In genomic region chr16:30941600-30942420, GRCh38 we compare ENCODE assay signal across 8 cellular contexts. TPM values are rescaled to one million over a fixed set of nuclear protein-coding genes. Genes with fewer than 3 reads are reported as not detected.
DNase-seq lines count a peak whose midpoint lies in the region; FAIRE-seq and TF ChIP-seq lines count a peak whose summit lies in the region.

No MANE protein-coding gene starts in this region.

- H3K23ac ChIP-seq in trophoblast cell (ENCODE audit: low read length) = no peak overlapping the region

- H2BK12ac ChIP-seq in trophoblast cell (ENCODE audit: low read length) = no peak overlapping the region

- H4K12ac ChIP-seq in trophoblast cell (ENCODE audit: low read depth, low read length) = no peak overlapping the region

- FAIRE-seq in HTR-8/SVneo (lab: Jason Lieb, UNC) = peak; percentile 78

- H2BK120ac ChIP-seq in trophoblast cell (ENCODE audit: insufficient read depth, low read length, poor library complexity) = no peak overlapping the region

- H3K4me1 ChIP-seq in trophoblast cell (ENCODE audit: control insufficient read depth in 1 of 2, insufficient read depth in 2 of 2, low read length in 2 of 2) = no peaks in the 10 kb centered on the region

- no peak overlapping the region for H3K18ac ChIP-seq in trophoblast cell (ENCODE audit: low read length)

- WGBS in trophoblast cell (ENCODE audit: extremely low coverage, insufficient coverage, insufficient read length) = no CpG with 5 or more reads among the region's 15 CpGs

- H3K9me3 ChIP-seq in trophoblast cell (ENCODE audit: insufficient read depth, low read depth, low read length) = no peaks in the 10 kb centered on the region

- H3K27me3 ChIP-seq in trophoblast cell (ENCODE audit: insufficient read depth, low read length) = no peaks in the 10 kb centered on the region

- H3K79me2 ChIP-seq in trophoblast cell (ENCODE audit: control insufficient read depth, insufficient read depth, low read length, poor library complexity) = no peaks in the 10 kb centered on the region

- no peak overlapping the region for H3K4me2 ChIP-seq in trophoblast cell (ENCODE audit: low read length)

- no peak overlapping the region for H3K4me3 ChIP-seq in trophoblast cell (ENCODE audit: low read depth, low read length)

- no peak overlapping the region for H3K27ac ChIP-seq in trophoblast cell (ENCODE audit: low read depth, low read length)

- no peak overlapping the region for H4K8ac ChIP-seq in trophoblast cell (ENCODE audit: low read depth, low read length)

- no peak overlapping the region for H3K9ac ChIP-seq in trophoblast cell (ENCODE audit: low read length)

- no peak overlapping the region for H3K4ac ChIP-seq in trophoblast cell (ENCODE audit: low read depth, low read length)

- no peak overlapping the region for H2AK5ac ChIP-seq in trophoblast cell (ENCODE audit: low read length)

- H4K91ac ChIP-seq in trophoblast cell (ENCODE audit: low read depth, low read length) = no peak overlapping the region

- DNase-seq in DMS153 treated with DMSO at 0.1 percent for 48 hours (lab: John Stamatoyannopoulos, UW; ENCODE audit: unreplicated experiment) = peak; percentile 42
- peak; percentile 91 for DNase-seq in GM20000 (ENCODE audit: low spot score)
- DNase-seq in HTR-8/SVneo (ENCODE audit: insufficient read length, low spot score) = peak; percentile 79
- DNase-seq in RPMI7951 (ENCODE audit: low read depth) = peak; percentile 60
- peak; percentile 71 for DNase-seq in activated naive CD4-positive, alpha-beta T cell treated with Interleukin-2 at 50 U/mL for 16 hours
- DNase-seq in globus pallidus (ENCODE audit: low spot score) = peak; percentile 51
- DNase-seq in trophoblast cell = peak; percentile 48 to 74
- DNase-seq in NCI-H187 (lab: John Stamatoyannopoulos, UW) = no peak

- H2BK5ac ChIP-seq in trophoblast cell (ENCODE audit: low read depth, low read length, poor library complexity) = no peak overlapping the region

- TF ChIP-seq CTCF in GM20000 (IDR thresholded peaks at IDR 0.05; ENCODE audit: extremely low read depth, missing control alignments) = peak; percentile 80

- H2AFZ ChIP-seq in trophoblast cell (ENCODE audit: insufficient read depth, low read length, poor library complexity) = no peak overlapping the region

- no peak overlapping the region for H3K14ac ChIP-seq in trophoblast cell (ENCODE audit: low read length)

- H3K79me1 ChIP-seq in trophoblast cell (ENCODE audit: low read length) = no peaks in the 10 kb centered on the region

- H3K36me3 ChIP-seq in trophoblast cell (ENCODE audit: control insufficient read depth in 1 of 2, insufficient read depth in 2 of 2, low read length in 2 of 2) = peaks cover 42 to 44% of the 10 kb centered on the region in 2 experiments

RNA-seq across cellular contexts. Expression of gene ORAI3, which starts 7.1 kb away (rescaled TPM):
- 28.5 and 41.6 TPM in 2 replicates for total RNA-seq in RPMI7951 (2014; rRNA removed; shearing (Covaris generic))
- 14.3 and 15.9 TPM in 2 replicates for polyA plus RNA-seq in trophoblast cell (2013)

RNA-seq across cellular contexts. Expression of gene SETD1A, which starts 15.7 kb away (rescaled TPM):
- 1.1 and 1.2 TPM in 2 replicates for total RNA-seq in RPMI7951 (2014; rRNA removed; shearing (Covaris generic))
- polyA plus RNA-seq in trophoblast cell (2013) = 14.9 and 15.0 TPM in 2 replicates

RNA-seq across cellular contexts. Expression of gene FBXL19, which starts 18.4 kb away (rescaled TPM):
- total RNA-seq in RPMI7951 (2014; rRNA removed; shearing (Covaris generic)) = 3.7 and 8.1 TPM in 2 replicates
- polyA plus RNA-seq in trophoblast cell (2013) = 36.4 and 36.8 TPM in 2 replicates

RNA-seq across cellular contexts. Expression of gene HSD3B7, which starts 43.2 kb away (rescaled TPM):
- total RNA-seq in RPMI7951 (2014; rRNA removed; shearing (Covaris generic)) = 10.9 and 16.3 TPM in 2 replicates
- polyA plus RNA-seq in trophoblast cell (2013) = 1.3 and 1.6 TPM in 2 replicates

RNA-seq across cellular contexts. Expression of gene CTF1, which starts 45.4 kb away (rescaled TPM):
- total RNA-seq in RPMI7951 (2014; rRNA removed; shearing (Covaris generic)) = 0.24 and 0.39 TPM in 2 replicates
- polyA plus RNA-seq in trophoblast cell (2013) = 6.0 and 6.4 TPM in 2 replicates

Comparison
In these comparisons a context has a peak if more than half of its experiments do, and no peak if none do; other contexts are left out.
1. DNase-seq: peak in DMS153 treated with DMSO at 0.1 percent for 48 hours (single experiment), GM20000 (single experiment), HTR-8/SVneo (single experiment), RPMI7951 (single experiment), activated naive CD4-positive, alpha-beta T cell treated with Interleukin-2 at 50 U/mL for 16 hours (single experiment), globus pallidus (single experiment) and trophoblast cell (2 of 2); none in NCI-H187 (0 of 2).